In the genomic region with DNA sequence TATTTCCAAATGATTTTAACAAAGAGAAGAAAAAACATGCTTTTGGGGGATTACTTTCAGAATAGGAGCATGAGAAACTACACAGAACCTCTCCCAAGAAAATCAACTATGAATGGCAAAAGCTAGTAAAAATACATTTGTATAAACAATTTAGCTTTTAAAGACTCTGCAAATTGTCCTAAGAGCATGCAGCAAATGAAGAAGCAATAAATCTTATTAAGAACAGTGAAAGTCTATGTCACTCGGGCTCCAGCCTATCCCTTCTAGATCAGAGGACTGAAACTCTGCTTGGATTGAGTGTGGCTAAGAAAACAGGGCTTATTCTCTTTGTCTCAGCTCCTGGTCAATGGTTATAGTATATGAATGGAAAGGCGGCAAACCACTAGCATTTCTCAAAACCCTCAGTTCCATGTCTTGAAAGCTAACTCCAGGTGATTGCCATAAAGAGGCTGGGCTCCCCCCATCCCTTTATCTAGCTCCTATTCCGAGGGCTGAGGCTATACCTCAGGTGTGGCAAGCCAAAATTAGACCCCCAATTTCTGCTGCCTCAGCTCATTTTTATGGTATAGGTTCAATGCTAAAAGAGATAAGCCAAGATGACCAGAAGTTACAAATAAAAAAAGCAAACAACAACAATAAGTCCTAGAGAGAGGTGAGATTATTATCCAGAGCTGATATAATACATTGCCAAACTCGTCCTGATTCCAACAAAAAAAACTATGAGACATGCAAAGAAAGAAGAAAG, we compare ENCODE assay signal across 26 cellular contexts.
"Had no signal": no experiment of that assay in that cellular context is flagged by ENCODE, and none has a peak within 500 bp of the region (broad histone marks: within the 10 kb centered on the region; RNA-seq: fewer than 3 reads in every experiment).

No MANE protein-coding gene starts in this region.

- H3K27ac ChIP-seq: adrenal gland, KMS-11, VCaP had no signal

- H3K9ac ChIP-seq: KMS-11, SK-N-SH had no signal

- H3K4me1 ChIP-seq: adrenal gland had no signal

- DNase-seq: activated CD4-positive, alpha-beta memory T cell treated with anti-CD3 and anti-CD28 coated beads, Interleukin-2, amount 10 ng/mL, durations not matched to agents 7 days and 5 days; activated CD4-positive, alpha-beta T cell treated with anti-CD3 and anti-CD28 coated beads for 36 hours; activated CD4-positive, alpha-beta T cell treated with anti-CD3 and anti-CD28 coated beads, Interleukin-2, amount 50 U/mL, for 1 hour; activated CD8-positive, alpha-beta memory T cell treated with anti-CD3 and anti-CD28 coated beads, Interleukin-2, amount 50 U/mL, for 4 hours; activated naive CD4-positive, alpha-beta T cell treated with anti-CD3 and anti-CD28 coated beads, Interleukin-2, amount 50 U/mL, for 16 hours; activated naive CD8-positive, alpha-beta T cell treated with anti-CD3 and anti-CD28 coated beads, Interleukin-2, amount 10 ng/mL, durations not matched to agents 7 days and 5 days; adrenal gland; anterior cingulate cortex; cerebellar nuclear complex; MM.1S; NCI-H1105; NCI-H1436; NCI-H1694 treated with DMSO at 0.1 percent for 48 hours; NCI-H2029 treated with DMSO at 0.1 percent for 48 hours; NCI-H2171 treated with DMSO at 0.1 percent for 48 hours; NCI-H510A treated with DMSO at 0.1 percent for 48 hours; NCI-H69; NK-92 treated with Interleukin-12 subunit alpha and Interleukin-12 subunit beta, amount 100 ng/mL, for 24 hours; OCI-M1; RPMI8226; SK-N-SH; T-helper 1 cell had no signal

- H3K4me3 ChIP-seq: adrenal gland had no signal

- H3K4me2 ChIP-seq: KMS-11, SK-N-SH had no signal

- H3K9me3 ChIP-seq: adrenal gland had no signal

- H3K27me3 ChIP-seq: adrenal gland had no signal

- H3K36me3 ChIP-seq: adrenal gland had no signal

- ATAC-seq: activated CD4-positive, alpha-beta T cell treated with anti-CD3 and anti-CD28 coated beads for 36 hours; Panc1; Right ventricle myocardium inferior had no signal
